13 cellular contexts compared by ENCODE assay signal in the genomic region with DNA sequence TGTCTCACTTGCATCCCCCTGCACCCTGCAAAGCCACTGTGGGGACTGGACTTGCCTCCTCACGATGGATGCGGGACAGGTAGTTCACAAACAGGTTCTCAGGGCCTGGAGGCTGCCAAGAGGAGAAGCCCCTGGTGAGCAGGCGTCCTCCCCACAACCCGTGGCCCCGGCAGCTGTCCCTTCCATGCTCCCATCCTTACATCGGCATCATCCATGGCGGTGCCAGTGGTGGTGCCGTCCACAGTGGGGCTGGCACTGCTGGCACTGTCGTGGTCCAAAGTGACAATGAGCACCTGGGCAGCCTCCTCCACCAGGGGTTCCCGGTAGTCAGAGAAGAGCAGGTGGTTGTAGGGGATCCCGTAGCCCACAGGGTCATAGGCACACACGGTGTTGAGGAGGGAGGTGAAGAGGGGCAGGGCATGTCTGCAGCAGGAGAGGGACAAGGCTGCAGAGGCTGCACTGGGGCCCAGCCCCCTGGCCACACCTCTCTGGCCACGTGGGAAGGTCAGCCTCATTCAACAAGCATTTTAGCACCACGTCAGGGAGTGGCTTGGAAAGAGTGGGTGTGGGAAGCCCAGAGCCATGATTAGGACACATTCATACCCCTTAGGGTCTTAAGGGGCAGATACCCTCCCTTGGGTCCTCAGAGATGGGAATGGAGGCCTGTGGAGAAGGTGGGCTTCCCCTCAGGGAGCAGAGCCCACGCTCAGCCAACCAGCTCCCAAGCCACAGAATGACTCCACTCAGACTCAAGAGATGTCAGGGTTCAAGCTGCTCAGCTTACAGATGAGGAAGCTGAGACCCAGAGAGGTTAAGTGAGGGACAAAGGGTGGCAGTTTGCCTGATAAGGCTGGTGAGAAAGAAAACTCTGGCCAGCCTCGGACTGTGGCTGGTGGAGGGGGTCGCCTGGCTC. TPM values are rescaled to one million over a fixed set of nuclear protein-coding genes. Genes with fewer than 3 reads are reported as not detected.
A peak's percentile ranks its signal among the peaks of the same experiment; 100 is the strongest.
DNase-seq lines count a peak whose midpoint lies in the region; ATAC-seq, FAIRE-seq and TF ChIP-seq lines count a peak whose summit lies in the region.
"Had no signal": no experiment of that assay in that cellular context is flagged by ENCODE, and none has a peak within 500 bp of the region (broad histone marks: within the 10 kb centered on the region; RNA-seq: fewer than 3 reads in every experiment).

No MANE protein-coding gene starts in this region.

- ATAC-seq in sciatic nerve (no peak), HG02884 (IDR thresholded peaks at IDR 0.05; ENCODE audit: unreplicated experiment) (no peak)

- no peak for TF ChIP-seq POLR2A in H54 (IDR thresholded peaks at IDR 0.05; ENCODE audit: low read depth, low read length)

- FAIRE-seq in H54 (lab: Jason Lieb, UNC) = no peak

- DNase-seq in AG08395 (ENCODE audit: low spot score) (peak; percentile 53), H54 (ENCODE audit: insufficient read length, low spot score) (peak; percentile 89), SK-MEL-5 (ENCODE audit: low read depth, low spot score) (peak; percentile 45), iris pigment epithelial cell (ENCODE audit: low read depth) (peak; percentile 55), sciatic nerve (ENCODE audit: low spot score) (no peak), NCI-H1694 treated with DMSO at 0.1 percent for 48 hours (lab: John Stamatoyannopoulos, UW) (no peak)
- no peak for DNase-seq in stimulated activated CD4-positive, alpha-beta T cell treated with anti-CD3 and anti-CD28 coated beads, Interleukin-2, amount 100 ng/mL, for 24 hours
- DNase-seq: C1 segment of cervical spinal cord, heart right ventricle, ovary had no signal

- intact Hi-C loops in sciatic nerve (cut with DNase I) = loop anchor here (10.0 kb wide), 1 partner anchor 55 kb away; the partner anchor contains the start of gene MRPL58

- in situ Hi-C loops in SK-MEL-5 (cut with HindIII; ENCODE audit: low pct_unique_long_range_greater_than_20kb, low sequenced_read_pairs) = no loop called here

RNA-seq across cellular contexts. Expression of gene HID1, which starts 12.5 kb away (rescaled TPM):
- 0.21 TPM in 1 of 2 replicates, not detected in the other for total RNA-seq in SK-MEL-5 (2014; rRNA removed; shearing (Covaris generic))
- polyA plus RNA-seq in SK-MEL-5 (2015; cell fraction: cytosol; rRNA removed) = 0.98 and 1.1 TPM in 2 replicates
- 3.1 and 6.3 TPM in 2 replicates for polyA plus RNA-seq in SK-MEL-5 (2015; cell fraction: nucleus; rRNA removed)
- 16.1 TPM for total RNA-seq in sciatic nerve

RNA-seq across cellular contexts. Expression of gene OTOP3, which starts 24.4 kb away (rescaled TPM):
- total RNA-seq in SK-MEL-5 (2014; rRNA removed; shearing (Covaris generic)) = not detected in 2 replicates
- not detected in 2 replicates for polyA plus RNA-seq in SK-MEL-5 (2015; cell fraction: cytosol; rRNA removed)
- not detected in 2 replicates for polyA plus RNA-seq in SK-MEL-5 (2015; cell fraction: nucleus; rRNA removed)
- not detected for total RNA-seq in sciatic nerve
- total RNA-seq: activated T-helper 17 cell treated with anti-CD3 and anti-CD28 coated beads, Interleukin-2, amount 50 U/mL, for 72 hours; heart right ventricle; lung microvascular endothelial cell; ovary had no signal
- polyA plus RNA-seq: heart right ventricle, ovary had no signal

RNA-seq across cellular contexts. Expression of gene CDR2L, which starts 27.4 kb away (rescaled TPM):
- total RNA-seq in SK-MEL-5 (2014; rRNA removed; shearing (Covaris generic)) = 3.2 and 3.9 TPM in 2 replicates
- 13.6 and 16.2 TPM in 2 replicates for polyA plus RNA-seq in SK-MEL-5 (2015; cell fraction: cytosol; rRNA removed)
- 5.7 and 8.4 TPM in 2 replicates for polyA plus RNA-seq in SK-MEL-5 (2015; cell fraction: nucleus; rRNA removed)
- total RNA-seq in sciatic nerve = 11.5 TPM

RNA-seq across cellular contexts. Expression of gene OTOP2, which starts 36.0 kb away (rescaled TPM):
- total RNA-seq in SK-MEL-5 (2014; rRNA removed; shearing (Covaris generic)) = not detected in 2 replicates
- polyA plus RNA-seq in SK-MEL-5 (2015; cell fraction: cytosol; rRNA removed) = not detected in 2 replicates
- polyA plus RNA-seq in SK-MEL-5 (2015; cell fraction: nucleus; rRNA removed) = not detected in 2 replicates
- total RNA-seq in sciatic nerve = not detected
- total RNA-seq: activated T-helper 17 cell treated with anti-CD3 and anti-CD28 coated beads, Interleukin-2, amount 50 U/mL, for 72 hours; heart right ventricle; lung microvascular endothelial cell; ovary had no signal
- polyA plus RNA-seq: heart right ventricle, ovary had no signal

RNA-seq across cellular contexts. Expression of gene USH1G, which starts 37.0 kb away (rescaled TPM):
- not detected in 2 replicates for total RNA-seq in SK-MEL-5 (2014; rRNA removed; shearing (Covaris generic))
- polyA plus RNA-seq in SK-MEL-5 (2015; cell fraction: cytosol; rRNA removed) = 0.25 TPM in 2 replicates
- not detected in 2 replicates for polyA plus RNA-seq in SK-MEL-5 (2015; cell fraction: nucleus; rRNA removed)
- not detected for total RNA-seq in sciatic nerve
- total RNA-seq: activated T-helper 17 cell treated with anti-CD3 and anti-CD28 coated beads, Interleukin-2, amount 50 U/mL, for 72 hours; heart right ventricle; lung microvascular endothelial cell had no signal
- polyA plus RNA-seq: heart right ventricle had no signal

Comparison
In these comparisons a context has a peak if more than half of its experiments do, and no peak if none do; other contexts are left out.
1. DNase-seq: peak in AG08395 (single experiment), H54 (single experiment), SK-MEL-5 (single experiment) and iris pigment epithelial cell (single experiment); none in stimulated activated CD4-positive, alpha-beta T cell treated with anti-CD3 and anti-CD28 coated beads, Interleukin-2, amount 100 ng/mL, for 24 hours (0 of 2), sciatic nerve (single experiment) and NCI-H1694 treated with DMSO at 0.1 percent for 48 hours (single experiment).
2. RNA of gene HID1, which starts 12.5 kb away (total RNA-seq): 16.1 TPM in sciatic nerve (single experiment); 0.21 TPM in SK-MEL-5; every median in the first group is over 10 times any median in the second.